Comparison of ENCODE assay signal across 8 cellular contexts in genomic region chr10:48289652-48290238, GRCh38. TPM values are rescaled to one million over a fixed set of nuclear protein-coding genes. Genes with fewer than 3 reads are reported as not detected.
A peak's percentile ranks its signal among the peaks of the same experiment; 100 is the strongest.
DNase-seq lines count a peak whose midpoint lies in the region; ATAC-seq and TF ChIP-seq lines count a peak whose summit lies in the region.

No MANE protein-coding gene starts in this region.

- H3K4me1 Mint-ChIP-seq in progenitor cell of endocrine pancreas (ENCODE audit: low read depth) = peaks cover 29% of the 10 kb centered on the region

- peak; percentile 3 for DNase-seq in SIG-M5 treated with dmso at 0.1 percent for 504 hours (lab: John Stamatoyannopoulos, UW; ENCODE audit: unreplicated experiment)
- no peak for DNase-seq in SIG-M5 (lab: John Stamatoyannopoulos, UW)
- peak; percentile 41 for DNase-seq in NCI-H82 treated with DMSO at 0.1 percent for 48 hours (lab: John Stamatoyannopoulos, UW; ENCODE audit: unreplicated experiment)
- peak; percentile 12 for DNase-seq in activated T-helper 9 cell treated with anti-CD3 and anti-CD28 coated beads, Interleukin-2, amount 50 U/mL, for 16 hours (ENCODE audit: low read depth)
- DNase-seq in globus pallidus (ENCODE audit: low spot score) = peak; percentile 70
- peak; percentile 55 for DNase-seq in progenitor cell of endocrine pancreas (ENCODE audit: low spot score, unreplicated experiment)
- DNase-seq in NCI-H1105 (lab: John Stamatoyannopoulos, UW) = no peak

- H3K27me3 Mint-ChIP-seq in progenitor cell of endocrine pancreas = peaks cover 40% of the 10 kb centered on the region

- ATAC-seq in HG02852 (IDR thresholded peaks at IDR 0.05; ENCODE audit: unreplicated experiment) = peak; percentile 63

- no peak overlapping the region for H3K4me3 Mint-ChIP-seq in progenitor cell of endocrine pancreas (ENCODE audit: low read depth)

- no peaks in the 10 kb centered on the region for H3K9me3 Mint-ChIP-seq in progenitor cell of endocrine pancreas (ENCODE audit: low read depth)

- no peaks in the 10 kb centered on the region for H3K36me3 Mint-ChIP-seq in progenitor cell of endocrine pancreas (ENCODE audit: insufficient read depth)

- TF ChIP-seq CTCF in progenitor cell of endocrine pancreas (IDR thresholded peaks at IDR 0.05; ENCODE audit: unreplicated experiment) = peak; percentile 89

- H3K27ac Mint-ChIP-seq in progenitor cell of endocrine pancreas = peak overlapping the region; percentile 40

RNA-seq across cellular contexts. Expression of gene FRMPD2, which starts 15.2 kb away (rescaled TPM):
- 1.2 and 2.1 TPM in 2 replicates for total RNA-seq in progenitor cell of endocrine pancreas

RNA-seq across cellular contexts. Expression of gene MAPK8, which starts 16.7 kb away (rescaled TPM):
- 69.7 and 73.4 TPM in 2 replicates for total RNA-seq in progenitor cell of endocrine pancreas

Comparison
In these comparisons a context has a peak if more than half of its experiments do, and no peak if none do; other contexts are left out.
1. DNase-seq: peak in SIG-M5 treated with dmso at 0.1 percent for 504 hours (single experiment), NCI-H82 treated with DMSO at 0.1 percent for 48 hours (single experiment), activated T-helper 9 cell treated with anti-CD3 and anti-CD28 coated beads, Interleukin-2, amount 50 U/mL, for 16 hours (single experiment), globus pallidus (single experiment) and progenitor cell of endocrine pancreas (single experiment); none in SIG-M5 (single experiment) and NCI-H1105 (single experiment).